In genomic region chr22:23754220-23754919, GRCh38 we compare ENCODE assay signal across 1 cellular context.
TF ChIP-seq lines count a peak whose summit lies in the region.

Gene VPREB3 (minus strand): TSS chr22:23754425. CDS start chr22:23754363, 62 bp downstream.

TF ChIP-seq in GM23338, 12 proteins besides CTCF, POLR2A, EP300 and RAD21 (continued from another document):
- TF ChIP-seq ZNF462 (CRISPR knock-in tag; IDR thresholded peaks at IDR 0.05) (no peak), STAT1 (IDR thresholded peaks at IDR 0.05; ENCODE audit: unreplicated experiment) (no peak), POLR2AphosphoS5 (IDR thresholded peaks at IDR 0.05; ENCODE audit: low read depth) (no peak), ZNF331 (CRISPR knock-in tag; IDR thresholded peaks at IDR 0.05; ENCODE audit: low read depth) (no peak), CREB1 (CRISPR knock-in tag; IDR thresholded peaks at IDR 0.05; ENCODE audit: low read depth) (no peak), JUNB (IDR thresholded peaks at IDR 0.05; ENCODE audit: unreplicated experiment) (no peak), EZH2 (IDR thresholded peaks at IDR 0.05; ENCODE audit: low read depth, unreplicated experiment) (no peak), ZNF114 (CRISPR knock-in tag; IDR thresholded peaks at IDR 0.05) (no peak)
- TF ChIP-seq, protein P1, sequence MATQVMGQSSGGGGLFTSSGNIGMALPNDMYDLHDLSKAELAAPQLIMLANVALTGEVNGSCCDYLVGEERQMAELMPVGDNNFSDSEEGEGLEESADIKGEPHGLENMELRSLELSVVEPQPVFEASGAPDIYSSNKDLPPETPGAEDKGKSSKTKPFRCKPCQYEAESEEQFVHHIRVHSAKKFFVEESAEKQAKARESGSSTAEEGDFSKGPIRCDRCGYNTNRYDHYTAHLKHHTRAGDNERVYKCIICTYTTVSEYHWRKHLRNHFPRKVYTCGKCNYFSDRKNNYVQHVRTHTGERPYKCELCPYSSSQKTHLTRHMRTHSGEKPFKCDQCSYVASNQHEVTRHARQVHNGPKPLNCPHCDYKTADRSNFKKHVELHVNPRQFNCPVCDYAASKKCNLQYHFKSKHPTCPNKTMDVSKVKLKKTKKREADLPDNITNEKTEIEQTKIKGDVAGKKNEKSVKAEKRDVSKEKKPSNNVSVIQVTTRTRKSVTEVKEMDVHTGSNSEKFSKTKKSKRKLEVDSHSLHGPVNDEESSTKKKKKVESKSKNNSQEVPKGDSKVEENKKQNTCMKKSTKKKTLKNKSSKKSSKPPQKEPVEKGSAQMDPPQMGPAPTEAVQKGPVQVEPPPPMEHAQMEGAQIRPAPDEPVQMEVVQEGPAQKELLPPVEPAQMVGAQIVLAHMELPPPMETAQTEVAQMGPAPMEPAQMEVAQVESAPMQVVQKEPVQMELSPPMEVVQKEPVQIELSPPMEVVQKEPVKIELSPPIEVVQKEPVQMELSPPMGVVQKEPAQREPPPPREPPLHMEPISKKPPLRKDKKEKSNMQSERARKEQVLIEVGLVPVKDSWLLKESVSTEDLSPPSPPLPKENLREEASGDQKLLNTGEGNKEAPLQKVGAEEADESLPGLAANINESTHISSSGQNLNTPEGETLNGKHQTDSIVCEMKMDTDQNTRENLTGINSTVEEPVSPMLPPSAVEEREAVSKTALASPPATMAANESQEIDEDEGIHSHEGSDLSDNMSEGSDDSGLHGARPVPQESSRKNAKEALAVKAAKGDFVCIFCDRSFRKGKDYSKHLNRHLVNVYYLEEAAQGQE (IDR thresholded peaks at IDR 0.05; ENCODE audit: unreplicated experiment) = no peak
